ENCODE assay signal across 8 cellular contexts in the genomic region with DNA sequence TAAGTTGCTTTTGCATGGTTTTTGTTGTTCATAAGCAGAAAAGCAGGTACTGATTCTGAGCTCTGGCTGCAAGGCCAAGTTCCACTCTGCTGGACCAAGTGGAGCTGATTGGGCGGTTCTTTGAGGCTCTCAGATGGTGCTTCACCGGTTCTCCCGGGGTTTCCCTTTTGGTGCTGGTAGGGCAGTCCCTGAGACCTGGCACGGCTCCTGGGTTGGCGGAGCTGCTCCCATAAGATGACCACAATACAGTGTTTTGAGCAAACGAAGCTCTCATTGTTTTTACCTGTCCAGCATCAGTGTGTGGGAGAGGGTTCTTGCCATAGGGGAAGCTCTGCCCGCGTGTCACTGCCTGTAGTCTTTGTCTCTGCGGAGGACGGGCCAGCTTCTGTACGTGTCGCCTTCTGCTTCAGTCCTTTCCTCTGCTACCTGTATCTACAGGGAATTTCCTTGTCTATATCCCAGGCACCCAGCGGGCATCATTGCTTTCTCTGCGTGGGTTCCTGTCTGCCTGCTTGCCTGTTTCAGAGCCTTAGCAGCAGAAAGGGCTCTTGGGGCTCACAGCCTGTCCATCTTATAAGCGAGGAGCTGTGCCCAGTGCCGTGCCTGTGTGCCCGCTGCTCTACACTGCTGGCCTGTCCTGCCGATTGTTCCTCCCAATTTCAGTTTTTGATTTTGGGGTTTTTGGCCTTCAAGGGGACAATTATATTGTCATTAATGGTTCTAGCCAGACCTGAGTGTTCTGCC. TPM values are rescaled to one million over a fixed set of nuclear protein-coding genes. Genes with fewer than 3 reads are reported as not detected.
DNase-seq lines count a peak whose midpoint lies in the region; ATAC-seq and TF ChIP-seq lines count a peak whose summit lies in the region.

No MANE protein-coding gene starts in this region.

- peak overlapping the region; percentile 95 for H3K4me3 Mint-ChIP-seq in CD8-positive, alpha-beta T cell
- peak overlapping the region; percentile 100 for H3K4me3 Mint-ChIP-seq in natural killer cell

- H3F3A ChIP-seq in MM.1S (ENCODE audit: insufficient read depth, low read length), result peaks cover 4% of the 10 kb centered on the region; the same call in 1 of the 2 replicates

- H3K4me1 ChIP-seq in CD8-positive, alpha-beta T cell (ENCODE audit: insufficient read depth, low read length), result peaks cover 41% of the 10 kb centered on the region
- H3K4me1 ChIP-seq in MM.1S (ENCODE audit: low read length), result peaks cover 20% of the 10 kb centered on the region; the same call in 1 of the 2 replicates

- peaks cover 46% of the 10 kb centered on the region for H3K4me1 Mint-ChIP-seq in CD8-positive, alpha-beta T cell (ENCODE audit: low read depth)
- H3K4me1 Mint-ChIP-seq in natural killer cell, result peaks cover 54 to 68% of the 10 kb centered on the region in 2 donors

- intact Hi-C loops in CD8-positive, alpha-beta T cell (cut with DNase I, micrococcal nuclease), result loop anchor here (10.0 kb wide), 3 partner anchors 468 to 658 kb away; a partner anchor contains a TSS
- intact Hi-C loops in natural killer cell (cut with micrococcal nuclease), result loop anchor here (10.0 kb wide), 2 partner anchors 658 to 1462 kb away; a partner anchor contains a TSS

- H3K4me2 ChIP-seq in MM.1S (ENCODE audit: low read depth, low read length), result peak overlapping the region; percentile 99

- peak overlapping the region; percentile 86 for H3K27ac Mint-ChIP-seq in CD8-positive, alpha-beta T cell
- H3K27ac Mint-ChIP-seq in natural killer cell, result peak overlapping the region; percentile 99 to 100

- no peaks in the 10 kb centered on the region for H3K9me3 ChIP-seq in CD8-positive, alpha-beta T cell (ENCODE audit: low read length)
- no peaks in the 10 kb centered on the region for H3K9me3 ChIP-seq in MM.1S (replicated peaks; ENCODE audit: insufficient read depth, low read length)

- H3K9ac ChIP-seq in MM.1S (ENCODE audit: low read length), result peak overlapping the region; percentile 100; the same call in 1 of the 2 replicates

- no peak for TF ChIP-seq CTCF in CD8-positive, alpha-beta T cell (IDR thresholded peaks at IDR 0.05)
- no peak for TF ChIP-seq CTCF in MM.1S (IDR thresholded peaks at IDR 0.05; ENCODE audit: low read length)
- no peak for TF ChIP-seq CTCF in cardiac fibroblast (IDR thresholded peaks at IDR 0.05; ENCODE audit: low read depth, low read length)
- TF ChIP-seq CTCF in natural killer cell (IDR thresholded peaks at IDR 0.05), result no peak

- no peaks in the 10 kb centered on the region for H3K27me3 ChIP-seq in CD8-positive, alpha-beta T cell (ENCODE audit: insufficient read depth, low read length)
- no peaks in the 10 kb centered on the region for H3K27me3 ChIP-seq in MM.1S (replicated peaks; ENCODE audit: insufficient read depth, low read length)

- no peaks in the 10 kb centered on the region for H3K27me3 Mint-ChIP-seq in CD8-positive, alpha-beta T cell (ENCODE audit: low read depth)
- no peaks in the 10 kb centered on the region for H3K27me3 Mint-ChIP-seq in natural killer cell (ENCODE audit: low read depth in 2 of 2)

- ATAC-seq in CD8-positive, alpha-beta T cell, result no peak
- ATAC-seq in natural killer cell, result no peak
- no peak for ATAC-seq in GM19395 (IDR thresholded peaks at IDR 0.05; ENCODE audit: unreplicated experiment)
- ATAC-seq in GM21717 (IDR thresholded peaks at IDR 0.05; ENCODE audit: unreplicated experiment), result no peak

- peaks cover 44% of the 10 kb centered on the region for H3K36me3 Mint-ChIP-seq in CD8-positive, alpha-beta T cell
- H3K36me3 Mint-ChIP-seq in natural killer cell, result peaks cover 7% of the 10 kb centered on the region

- H3K4me3 ChIP-seq in CD8-positive, alpha-beta T cell (ENCODE audit: low read depth, low read length), result peak overlapping the region; percentile 68
- peak overlapping the region; percentile 91 for H3K4me3 ChIP-seq in MM.1S (ENCODE audit: low read length)
- H3K4me3 ChIP-seq in cardiac fibroblast (replicated peaks in 1 of 2; ENCODE audit: low read depth in 2 of 2, low read length in 2 of 2), result peak overlapping the region; percentile 90 to 95

- H3K36me3 ChIP-seq in CD8-positive, alpha-beta T cell (ENCODE audit: insufficient read depth, low read length), result peaks cover 31% of the 10 kb centered on the region
- peaks cover 2% of the 10 kb centered on the region; the same call in 1 of the 2 replicates for H3K36me3 ChIP-seq in MM.1S (replicated peaks; ENCODE audit: insufficient read depth, low read length)

- H3K9me3 Mint-ChIP-seq in CD8-positive, alpha-beta T cell, result no peaks in the 10 kb centered on the region
- H3K9me3 Mint-ChIP-seq in natural killer cell, result no peaks in the 10 kb centered on the region

- no peaks in the 10 kb centered on the region for H3K9me2 ChIP-seq in MM.1S (replicated peaks; ENCODE audit: insufficient read depth, low read length)

- peak overlapping the region; percentile 79 for H3K27ac ChIP-seq in CD8-positive, alpha-beta T cell (ENCODE audit: low read depth, low read length)
- no peak overlapping the region for H3K27ac ChIP-seq in MM.1S (ENCODE audit: low read length)

- DNase-seq in CD8-positive, alpha-beta T cell, result no peak
- DNase-seq in MM.1S (peak; percentile 14), cardiac fibroblast (ENCODE audit: low read depth in 2 of 2) (no peak), natural killer cell (no peak), iPS-NIHi7 (ENCODE audit: extremely low spot score) (no peak), NCI-H446 treated with DMSO at 0.1 percent for 48 hours (lab: John Stamatoyannopoulos, UW) (no peak)

- peaks cover 73% of the 10 kb centered on the region for H3K79me2 ChIP-seq in MM.1S (ENCODE audit: low read length)

- POLR2A ChIA-PET in CD8-positive, alpha-beta T cell (lab: Charles Lee), result interaction anchor here (1.0 to 1.7 kb wide), 4 partner anchors 9 to 14 kb away, joined by 3 to 9 read pairs (median 4); no protein-coding TSS in a partner anchor

- H4K20me1 ChIP-seq in MM.1S (ENCODE audit: insufficient read depth, low read length), result peaks cover 41% of the 10 kb centered on the region

- H2AFZ ChIP-seq in MM.1S (ENCODE audit: low read length), result no peak overlapping the region

- CTCF ChIA-PET in CD8-positive, alpha-beta T cell (lab: Charles Lee), result interaction anchor here (0.9 to 2.3 kb wide), 4 partner anchors 15 to 190 kb away, joined by 3 to 12 read pairs (median 4); no protein-coding TSS in a partner anchor

RNA-seq across cellular contexts. Expression of a gene that starts 2.3 kb away (rescaled TPM):
- 100 to 1,000 TPM; 197 to 201 TPM for total RNA-seq in CD8-positive, alpha-beta T cell
- total RNA-seq in natural killer cell, result 100 to 1,000 TPM; 304 to 322 (median 321) TPM

RNA-seq across cellular contexts. Expression of a gene that starts 9.2 kb away (rescaled TPM):
- total RNA-seq in CD8-positive, alpha-beta T cell, result 1 to 10 TPM; 1.3 to 2.6 TPM
- total RNA-seq in natural killer cell, result 1 to 10 TPM; 2.0 to 3.2 (median 3.2) TPM

RNA-seq across cellular contexts. Expression of a gene that starts 13.7 kb away (rescaled TPM):
- 10 to 100 TPM; 25.6 to 25.7 TPM for total RNA-seq in CD8-positive, alpha-beta T cell
- 10 to 100 TPM; 15.4 to 21.9 (median 19.0) TPM for total RNA-seq in natural killer cell

RNA-seq across cellular contexts. Expression of a gene that starts 16.4 kb away (rescaled TPM):
- 10 to 100 TPM; 30.1 to 32.0 TPM for total RNA-seq in CD8-positive, alpha-beta T cell
- 10 to 100 TPM; 38.0 to 46.0 (median 40.0) TPM for total RNA-seq in natural killer cell

RNA-seq across cellular contexts. Expression of a gene that starts 17.9 kb away (rescaled TPM):
- 10 to 100 TPM; 41.1 to 45.2 TPM for total RNA-seq in CD8-positive, alpha-beta T cell
- total RNA-seq in natural killer cell, result 10 to 100 TPM; 47.6 to 56.4 (median 51.8) TPM
